1 cellular context compared by ENCODE assay signal in genomic region chr12:49400304-49400703, GRCh38.
A peak's percentile ranks its signal among the peaks of the same experiment; 100 is the strongest.
TF ChIP-seq lines count a peak whose summit lies in the region.

No MANE protein-coding gene starts in this region.

TF ChIP-seq in K562, 482 proteins besides CTCF, POLR2A, EP300 and RAD21 (continued from another document and continues in another):
- TF ChIP-seq ZNF318 (IDR thresholded peaks at IDR 0.05; ENCODE audit: borderline replicate concordance in 1 of 2, low read depth in 1 of 2) (no peak), ZBED1 (IDR thresholded peaks at IDR 0.05) (no peak), ARID1B (IDR thresholded peaks at IDR 0.05) (peak; percentile 77), CBFA2T3 (IDR thresholded peaks at IDR 0.05) (peak; percentile 41; the same call in 1 of the 2 replicates), CREBBP (IDR thresholded peaks at IDR 0.05; ENCODE audit: low read depth, low read length) (no peak), XRCC3 (IDR thresholded peaks at IDR 0.05) (no peak), SRSF1 (IDR thresholded peaks at IDR 0.05; ENCODE audit: low read depth, low read length) (no peak), BRF2 (IDR thresholded peaks at IDR 0.05; ENCODE audit: borderline replicate concordance, insufficient read depth, insufficient read length) (no peak), MTA3 (IDR thresholded peaks at IDR 0.05; ENCODE audit: borderline replicate concordance) (peak; percentile 43; the same call in 1 of the 2 replicates), ZNF174 (CRISPR knock-in tag; IDR thresholded peaks at IDR 0.05) (no peak), GATA2 (CRISPR knock-in tag; IDR thresholded peaks at IDR 0.05) (no peak), THAP12 (CRISPR knock-in tag; IDR thresholded peaks at IDR 0.05) (no peak), SRF (CRISPR knock-in tag; IDR thresholded peaks at IDR 0.05) (no peak), DPF2 (IDR thresholded peaks at IDR 0.05) (peak; percentile 80), NFE2 (IDR thresholded peaks at IDR 0.05; ENCODE audit: low read depth) (peak; percentile 94), FOXA1 (IDR thresholded peaks at IDR 0.05; ENCODE audit: borderline replicate concordance) (no peak), DACH1 (IDR thresholded peaks at IDR 0.05; ENCODE audit: partially characterized antibody) (no peak), PATZ1 (CRISPR knock-in tag; IDR thresholded peaks at IDR 0.05; ENCODE audit: borderline replicate concordance) (no peak), BACH1 (tag; IDR thresholded peaks at IDR 0.05) (no peak), FOXJ2 (tag; IDR thresholded peaks at IDR 0.05) (no peak), ZFP36 (IDR thresholded peaks at IDR 0.05; ENCODE audit: low read depth, low read length, partially characterized antibody) (no peak), SMARCA4 (IDR thresholded peaks at IDR 0.05) (peak; percentile 83), ZNF766 (CRISPR knock-in tag; conservative IDR thresholded peaks at IDR 0.05) (no peak), PHB2 (IDR thresholded peaks at IDR 0.05; ENCODE audit: low read depth) (no peak), ZNF740 (CRISPR knock-in tag; IDR thresholded peaks at IDR 0.05) (no peak), ZNF740 (tag; IDR thresholded peaks at IDR 0.05) (no peak), SAFB (IDR thresholded peaks at IDR 0.05; ENCODE audit: borderline replicate concordance, low read depth, low read length) (no peak), GTF3C2 (IDR thresholded peaks at IDR 0.05; ENCODE audit: borderline replicate concordance, extremely low read depth, insufficient read length) (no peak), CBX2 (IDR thresholded peaks at IDR 0.05; ENCODE audit: insufficient read depth, low read length, poor library complexity, severe bottlenecking) (no peak), SPI1 (IDR thresholded peaks at IDR 0.05; ENCODE audit: borderline replicate concordance, low read depth, low read length) (peak; percentile 26; the same call in 1 of the 2 replicates), KAT2B (IDR thresholded peaks at IDR 0.05; ENCODE audit: low read depth, low read length) (no peak), PHF20 (IDR thresholded peaks at IDR 0.05; ENCODE audit: partially characterized antibody) (no peak), PYGO2 (tag; IDR thresholded peaks at IDR 0.05) (no peak), PBX2 (CRISPR knock-in tag; IDR thresholded peaks at IDR 0.05; ENCODE audit: low read depth) (no peak), PBX2 (tag; conservative IDR thresholded peaks at IDR 0.05; ENCODE audit: low read depth) (no peak), ARID3B (CRISPR knock-in tag; IDR thresholded peaks at IDR 0.05; ENCODE audit: borderline replicate concordance) (no peak), TCF3 (CRISPR knock-in tag; IDR thresholded peaks at IDR 0.05) (peak; percentile 19; the same call in 1 of the 2 replicates), ZNF311 (CRISPR knock-in tag; IDR thresholded peaks at IDR 0.05) (no peak), HDAC1 (IDR thresholded peaks at IDR 0.05) (peak in 1 of 2 experiments; percentile 89; a peak in 2 of 4 replicates)
